Comparison of ENCODE assay signal across 1 cellular context in the genomic region with DNA sequence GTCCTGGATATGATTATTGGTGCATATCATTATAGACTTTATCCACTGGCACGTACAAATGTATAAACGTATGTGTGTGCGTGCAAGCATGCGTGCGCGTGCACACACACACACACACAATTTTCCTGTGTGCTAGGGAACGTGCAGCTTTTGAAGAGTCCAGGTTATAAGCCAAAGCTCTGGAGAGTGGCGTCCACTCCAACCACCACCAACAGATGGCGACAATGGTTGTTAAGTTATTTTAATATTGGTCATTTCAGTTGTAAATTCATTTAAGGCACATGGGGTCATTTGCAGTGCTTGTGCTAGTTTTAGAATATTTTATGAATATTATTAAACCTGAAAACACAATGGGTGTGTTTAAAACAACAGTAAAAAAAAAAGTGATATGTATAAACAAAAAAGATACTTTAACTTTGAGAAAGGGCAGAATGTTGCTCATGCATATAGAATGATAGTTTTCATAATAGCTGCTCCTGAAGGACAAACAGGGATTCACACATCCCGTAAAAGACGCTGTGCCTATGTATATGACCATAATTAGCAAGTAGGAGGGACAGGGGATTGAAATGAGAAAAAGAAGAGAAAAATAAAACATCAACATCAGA.
TF ChIP-seq lines count a peak whose summit lies in the region.

No MANE protein-coding gene starts in this region.

TF ChIP-seq in GM23338, 12 proteins besides CTCF, POLR2A, EP300 and RAD21 (continued from another document):
- TF ChIP-seq, protein P1, sequence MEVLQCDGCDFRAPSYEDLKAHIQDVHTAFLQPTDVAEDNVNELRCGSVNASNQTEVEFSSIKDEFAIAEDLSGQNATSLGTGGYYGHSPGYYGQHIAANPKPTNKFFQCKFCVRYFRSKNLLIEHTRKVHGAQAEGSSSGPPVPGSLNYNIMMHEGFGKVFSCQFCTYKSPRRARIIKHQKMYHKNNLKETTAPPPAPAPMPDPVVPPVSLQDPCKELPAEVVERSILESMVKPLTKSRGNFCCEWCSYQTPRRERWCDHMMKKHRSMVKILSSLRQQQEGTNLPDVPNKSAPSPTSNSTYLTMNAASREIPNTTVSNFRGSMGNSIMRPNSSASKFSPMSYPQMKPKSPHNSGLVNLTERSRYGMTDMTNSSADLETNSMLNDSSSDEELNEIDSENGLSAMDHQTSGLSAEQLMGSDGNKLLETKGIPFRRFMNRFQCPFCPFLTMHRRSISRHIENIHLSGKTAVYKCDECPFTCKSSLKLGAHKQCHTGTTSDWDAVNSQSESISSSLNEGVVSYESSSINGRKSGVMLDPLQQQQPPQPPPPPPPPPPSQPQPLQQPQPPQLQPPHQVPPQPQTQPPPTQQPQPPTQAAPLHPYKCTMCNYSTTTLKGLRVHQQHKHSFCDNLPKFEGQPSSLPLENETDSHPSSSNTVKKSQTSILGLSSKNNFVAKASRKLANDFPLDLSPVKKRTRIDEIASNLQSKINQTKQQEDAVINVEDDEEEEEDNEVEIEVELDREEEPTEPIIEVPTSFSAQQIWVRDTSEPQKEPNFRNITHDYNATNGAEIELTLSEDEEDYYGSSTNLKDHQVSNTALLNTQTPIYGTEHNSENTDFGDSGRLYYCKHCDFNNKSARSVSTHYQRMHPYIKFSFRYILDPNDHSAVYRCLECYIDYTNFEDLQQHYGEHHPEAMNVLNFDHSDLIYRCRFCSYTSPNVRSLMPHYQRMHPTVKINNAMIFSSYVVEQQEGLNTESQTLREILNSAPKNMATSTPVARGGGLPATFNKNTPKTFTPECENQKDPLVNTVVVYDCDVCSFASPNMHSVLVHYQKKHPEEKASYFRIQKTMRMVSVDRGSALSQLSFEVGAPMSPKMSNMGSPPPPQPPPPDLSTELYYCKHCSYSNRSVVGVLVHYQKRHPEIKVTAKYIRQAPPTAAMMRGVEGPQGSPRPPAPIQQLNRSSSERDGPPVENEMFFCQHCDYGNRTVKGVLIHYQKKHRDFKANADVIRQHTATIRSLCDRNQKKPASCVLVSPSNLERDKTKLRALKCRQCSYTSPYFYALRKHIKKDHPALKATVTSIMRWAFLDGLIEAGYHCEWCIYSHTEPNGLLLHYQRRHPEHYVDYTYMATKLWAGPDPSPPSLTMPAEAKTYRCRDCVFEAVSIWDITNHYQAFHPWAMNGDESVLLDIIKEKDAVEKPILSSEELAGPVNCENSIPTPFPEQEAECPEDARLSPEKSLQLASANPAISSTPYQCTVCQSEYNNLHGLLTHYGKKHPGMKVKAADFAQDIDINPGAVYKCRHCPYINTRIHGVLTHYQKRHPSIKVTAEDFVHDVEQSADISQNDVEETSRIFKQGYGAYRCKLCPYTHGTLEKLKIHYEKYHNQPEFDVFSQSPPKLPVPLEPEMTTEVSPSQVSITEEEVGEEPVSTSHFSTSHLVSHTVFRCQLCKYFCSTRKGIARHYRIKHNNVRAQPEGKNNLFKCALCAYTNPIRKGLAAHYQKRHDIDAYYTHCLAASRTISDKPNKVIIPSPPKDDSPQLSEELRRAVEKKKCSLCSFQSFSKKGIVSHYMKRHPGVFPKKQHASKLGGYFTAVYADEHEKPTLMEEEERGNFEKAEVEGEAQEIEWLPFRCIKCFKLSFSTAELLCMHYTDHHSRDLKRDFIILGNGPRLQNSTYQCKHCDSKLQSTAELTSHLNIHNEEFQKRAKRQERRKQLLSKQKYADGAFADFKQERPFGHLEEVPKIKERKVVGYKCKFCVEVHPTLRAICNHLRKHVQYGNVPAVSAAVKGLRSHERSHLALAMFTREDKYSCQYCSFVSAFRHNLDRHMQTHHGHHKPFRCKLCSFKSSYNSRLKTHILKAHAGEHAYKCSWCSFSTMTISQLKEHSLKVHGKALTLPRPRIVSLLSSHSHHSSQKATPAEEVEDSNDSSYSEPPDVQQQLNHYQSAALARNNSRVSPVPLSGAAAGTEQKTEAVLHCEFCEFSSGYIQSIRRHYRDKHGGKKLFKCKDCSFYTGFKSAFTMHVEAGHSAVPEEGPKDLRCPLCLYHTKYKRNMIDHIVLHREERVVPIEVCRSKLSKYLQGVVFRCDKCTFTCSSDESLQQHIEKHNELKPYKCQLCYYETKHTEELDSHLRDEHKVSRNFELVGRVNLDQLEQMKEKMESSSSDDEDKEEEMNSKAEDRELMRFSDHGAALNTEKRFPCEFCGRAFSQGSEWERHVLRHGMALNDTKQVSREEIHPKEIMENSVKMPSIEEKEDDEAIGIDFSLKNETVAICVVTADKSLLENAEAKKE (CRISPR knock-in tag; IDR thresholded peaks at IDR 0.05), result no peak
- TF ChIP-seq NANOG (IDR thresholded peaks at IDR 0.05; ENCODE audit: borderline replicate concordance), result no peak
- TF ChIP-seq EZH2 (IDR thresholded peaks at IDR 0.05; ENCODE audit: low read depth, unreplicated experiment), result no peak
- TF ChIP-seq POLR2AphosphoS5 (IDR thresholded peaks at IDR 0.05; ENCODE audit: low read depth), result no peak
- TF ChIP-seq CREB1 (CRISPR knock-in tag; IDR thresholded peaks at IDR 0.05; ENCODE audit: low read depth), result no peak
- TF ChIP-seq, protein P2, sequence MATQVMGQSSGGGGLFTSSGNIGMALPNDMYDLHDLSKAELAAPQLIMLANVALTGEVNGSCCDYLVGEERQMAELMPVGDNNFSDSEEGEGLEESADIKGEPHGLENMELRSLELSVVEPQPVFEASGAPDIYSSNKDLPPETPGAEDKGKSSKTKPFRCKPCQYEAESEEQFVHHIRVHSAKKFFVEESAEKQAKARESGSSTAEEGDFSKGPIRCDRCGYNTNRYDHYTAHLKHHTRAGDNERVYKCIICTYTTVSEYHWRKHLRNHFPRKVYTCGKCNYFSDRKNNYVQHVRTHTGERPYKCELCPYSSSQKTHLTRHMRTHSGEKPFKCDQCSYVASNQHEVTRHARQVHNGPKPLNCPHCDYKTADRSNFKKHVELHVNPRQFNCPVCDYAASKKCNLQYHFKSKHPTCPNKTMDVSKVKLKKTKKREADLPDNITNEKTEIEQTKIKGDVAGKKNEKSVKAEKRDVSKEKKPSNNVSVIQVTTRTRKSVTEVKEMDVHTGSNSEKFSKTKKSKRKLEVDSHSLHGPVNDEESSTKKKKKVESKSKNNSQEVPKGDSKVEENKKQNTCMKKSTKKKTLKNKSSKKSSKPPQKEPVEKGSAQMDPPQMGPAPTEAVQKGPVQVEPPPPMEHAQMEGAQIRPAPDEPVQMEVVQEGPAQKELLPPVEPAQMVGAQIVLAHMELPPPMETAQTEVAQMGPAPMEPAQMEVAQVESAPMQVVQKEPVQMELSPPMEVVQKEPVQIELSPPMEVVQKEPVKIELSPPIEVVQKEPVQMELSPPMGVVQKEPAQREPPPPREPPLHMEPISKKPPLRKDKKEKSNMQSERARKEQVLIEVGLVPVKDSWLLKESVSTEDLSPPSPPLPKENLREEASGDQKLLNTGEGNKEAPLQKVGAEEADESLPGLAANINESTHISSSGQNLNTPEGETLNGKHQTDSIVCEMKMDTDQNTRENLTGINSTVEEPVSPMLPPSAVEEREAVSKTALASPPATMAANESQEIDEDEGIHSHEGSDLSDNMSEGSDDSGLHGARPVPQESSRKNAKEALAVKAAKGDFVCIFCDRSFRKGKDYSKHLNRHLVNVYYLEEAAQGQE (IDR thresholded peaks at IDR 0.05; ENCODE audit: unreplicated experiment), result no peak
TF ChIP-seq in GM23338: peak in this region for 0.
